Comparison of ENCODE assay signal across 11 cellular contexts in the genomic region with DNA sequence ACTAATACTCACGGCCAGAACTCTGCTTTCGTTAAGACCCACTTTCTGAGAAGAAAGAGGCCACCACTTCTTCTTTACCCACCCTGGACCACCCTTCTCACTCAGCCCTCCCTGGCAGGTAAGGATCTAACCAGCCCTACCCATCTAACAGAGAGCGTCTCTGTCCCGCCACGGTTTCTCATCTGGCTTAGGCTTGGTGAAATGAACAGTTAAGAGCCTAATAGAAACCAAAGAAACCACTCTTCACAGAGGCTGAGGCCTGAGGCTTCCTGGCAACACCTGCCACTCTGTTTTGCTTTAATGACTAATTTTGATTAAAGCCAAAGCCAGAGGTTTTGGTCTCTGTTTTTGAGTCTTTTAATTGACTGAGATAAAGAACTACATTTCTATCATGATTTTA.
A peak's percentile ranks its signal among the peaks of the same experiment; 100 is the strongest.
DNase-seq lines count a peak whose midpoint lies in the region; ATAC-seq and TF ChIP-seq lines count a peak whose summit lies in the region.
"Had no signal": no experiment of that assay in that cellular context is flagged by ENCODE, and none has a peak within 500 bp of the region (broad histone marks: within the 10 kb centered on the region; RNA-seq: fewer than 3 reads in every experiment).

No MANE protein-coding gene starts in this region.

- peaks cover 5% of the 10 kb centered on the region for H3K4me1 Mint-ChIP-seq in memory B cell

- no peaks in the 10 kb centered on the region for H3K9me3 Mint-ChIP-seq in memory B cell

- peaks cover 15% of the 10 kb centered on the region for H3K27me3 Mint-ChIP-seq in memory B cell

- no peaks in the 10 kb centered on the region for H3K36me3 Mint-ChIP-seq in memory B cell

- H3K4me3 Mint-ChIP-seq in memory B cell: no peak overlapping the region

- DNase-seq in memory B cell (ENCODE audit: low spot score in 2 of 2) (no peak), NCI-H524 treated with DMSO at 0.1 percent for 48 hours (lab: John Stamatoyannopoulos, UW) (no peak), SKM-1 (lab: John Stamatoyannopoulos, UW; ENCODE audit: unreplicated experiment) (no peak)
- DNase-seq: activated naive CD4-positive, alpha-beta T cell treated with anti-CD3 and anti-CD28 coated beads, Interleukin-2, amount 50 U/mL, for 16 hours; effector CD8-positive, alpha-beta T cell; PC-3; spleen had no signal

- H3K27ac Mint-ChIP-seq in memory B cell: no peak overlapping the region

- peak; percentile 91 for ATAC-seq in GM18867 (IDR thresholded peaks at IDR 0.05; ENCODE audit: unreplicated experiment)
- peak; percentile 90 for ATAC-seq in GM21390 (IDR thresholded peaks at IDR 0.05; ENCODE audit: unreplicated experiment)
- peak; percentile 84 for ATAC-seq in HG03064 (IDR thresholded peaks at IDR 0.05; ENCODE audit: low read depth, unreplicated experiment)
- peak; percentile 43 for ATAC-seq in memory B cell (ENCODE audit: low read depth)
- no peak for ATAC-seq in SK-N-SH treated with all-trans-retinoic acid at 6 μM for 48 hours
- ATAC-seq: PC-3 had no signal

TF ChIP-seq in SK-N-SH treated with all-trans-retinoic acid at 6 μM for 48 hours, 23 proteins besides CTCF, POLR2A, EP300 and RAD21:
- TF ChIP-seq, protein P1, sequence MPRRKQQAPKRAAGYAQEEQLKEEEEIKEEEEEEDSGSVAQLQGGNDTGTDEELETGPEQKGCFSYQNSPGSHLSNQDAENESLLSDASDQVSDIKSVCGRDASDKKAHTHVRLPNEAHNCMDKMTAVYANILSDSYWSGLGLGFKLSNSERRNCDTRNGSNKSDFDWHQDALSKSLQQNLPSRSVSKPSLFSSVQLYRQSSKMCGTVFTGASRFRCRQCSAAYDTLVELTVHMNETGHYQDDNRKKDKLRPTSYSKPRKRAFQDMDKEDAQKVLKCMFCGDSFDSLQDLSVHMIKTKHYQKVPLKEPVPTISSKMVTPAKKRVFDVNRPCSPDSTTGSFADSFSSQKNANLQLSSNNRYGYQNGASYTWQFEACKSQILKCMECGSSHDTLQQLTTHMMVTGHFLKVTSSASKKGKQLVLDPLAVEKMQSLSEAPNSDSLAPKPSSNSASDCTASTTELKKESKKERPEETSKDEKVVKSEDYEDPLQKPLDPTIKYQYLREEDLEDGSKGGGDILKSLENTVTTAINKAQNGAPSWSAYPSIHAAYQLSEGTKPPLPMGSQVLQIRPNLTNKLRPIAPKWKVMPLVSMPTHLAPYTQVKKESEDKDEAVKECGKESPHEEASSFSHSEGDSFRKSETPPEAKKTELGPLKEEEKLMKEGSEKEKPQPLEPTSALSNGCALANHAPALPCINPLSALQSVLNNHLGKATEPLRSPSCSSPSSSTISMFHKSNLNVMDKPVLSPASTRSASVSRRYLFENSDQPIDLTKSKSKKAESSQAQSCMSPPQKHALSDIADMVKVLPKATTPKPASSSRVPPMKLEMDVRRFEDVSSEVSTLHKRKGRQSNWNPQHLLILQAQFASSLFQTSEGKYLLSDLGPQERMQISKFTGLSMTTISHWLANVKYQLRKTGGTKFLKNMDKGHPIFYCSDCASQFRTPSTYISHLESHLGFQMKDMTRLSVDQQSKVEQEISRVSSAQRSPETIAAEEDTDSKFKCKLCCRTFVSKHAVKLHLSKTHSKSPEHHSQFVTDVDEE (CRISPR knock-in tag; IDR thresholded peaks at IDR 0.05): no peak
- TF ChIP-seq RARB (CRISPR knock-in tag; IDR thresholded peaks at IDR 0.05) (no peak), OSR1 (CRISPR knock-in tag; IDR thresholded peaks at IDR 0.05) (no peak), ESRRG (CRISPR knock-in tag; IDR thresholded peaks at IDR 0.05) (no peak), TOX (CRISPR knock-in tag; IDR thresholded peaks at IDR 0.05; ENCODE audit: borderline replicate concordance) (no peak)
- TF ChIP-seq, protein P2, sequence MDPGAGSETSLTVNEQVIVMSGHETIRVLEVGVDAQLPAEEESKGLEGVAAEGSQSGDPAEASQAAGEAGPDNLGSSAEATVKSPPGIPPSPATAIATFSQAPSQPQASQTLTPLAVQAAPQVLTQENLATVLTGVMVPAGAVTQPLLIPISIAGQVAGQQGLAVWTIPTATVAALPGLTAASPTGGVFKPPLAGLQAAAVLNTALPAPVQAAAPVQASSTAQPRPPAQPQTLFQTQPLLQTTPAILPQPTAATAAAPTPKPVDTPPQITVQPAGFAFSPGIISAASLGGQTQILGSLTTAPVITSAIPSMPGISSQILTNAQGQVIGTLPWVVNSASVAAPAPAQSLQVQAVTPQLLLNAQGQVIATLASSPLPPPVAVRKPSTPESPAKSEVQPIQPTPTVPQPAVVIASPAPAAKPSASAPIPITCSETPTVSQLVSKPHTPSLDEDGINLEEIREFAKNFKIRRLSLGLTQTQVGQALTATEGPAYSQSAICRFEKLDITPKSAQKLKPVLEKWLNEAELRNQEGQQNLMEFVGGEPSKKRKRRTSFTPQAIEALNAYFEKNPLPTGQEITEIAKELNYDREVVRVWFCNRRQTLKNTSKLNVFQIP (CRISPR knock-in tag; IDR thresholded peaks at IDR 0.05; ENCODE audit: borderline replicate concordance, low read depth): no peak
TF ChIP-seq in SK-N-SH treated with all-trans-retinoic acid at 6 μM for 48 hours: peak in this region for 0.
